Comparison of ENCODE assay signal across 23 cellular contexts in genomic region chr10:1180836-1181235, GRCh38.
DNase-seq lines count a peak whose midpoint lies in the region; ATAC-seq and TF ChIP-seq lines count a peak whose summit lies in the region.
"Had no signal": no experiment of that assay in that cellular context is flagged by ENCODE, and none has a peak within 500 bp of the region (broad histone marks: within the 10 kb centered on the region; RNA-seq: fewer than 3 reads in every experiment).

No MANE protein-coding gene starts in this region.

- H3K36me3 ChIP-seq in BE2C, result no peaks in the 10 kb centered on the region
- no peaks in the 10 kb centered on the region for H3K36me3 ChIP-seq in neuronal stem cell (replicated peaks in 1 of 2; ENCODE audit: control insufficient read depth in 2 of 2, insufficient read depth in 2 of 2, low read length in 2 of 2)
- no peaks in the 10 kb centered on the region for H3K36me3 ChIP-seq in body of pancreas (replicated peaks in 1 of 2; ENCODE audit: insufficient read depth in 1 of 2, low read depth in 2 of 2)
- no peaks in the 10 kb centered on the region for H3K36me3 ChIP-seq in PC-3 (ENCODE audit: low read depth, low read length)
- H3K36me3 ChIP-seq: HAP-1, tibial artery had no signal

- peaks cover 8% of the 10 kb centered on the region for H3K4me1 Mint-ChIP-seq in endothelial cell (ENCODE audit: unreplicated experiment)
- H3K4me1 Mint-ChIP-seq in activated T-cell treated with anti-CD3 and anti-CD28 coated beads, Interleukin-2, amount 50 U/mL, for 24 hours (ENCODE audit: low read depth), result no peaks in the 10 kb centered on the region
- H3K4me1 Mint-ChIP-seq: stimulated activated memory B cell treated with anti-CD40 and anti-IgM and Interleukin-4, amounts not matched to agents 10 μg/mL and 1 μg/mL and 100 μg/mL, for 72 hours; T-helper 17 cell had no signal

- H3K9ac ChIP-seq in neuronal stem cell (ENCODE audit: low read depth, low read length, poor library complexity) (no peak overlapping the region), PC-3 (ENCODE audit: low read length) (no peak overlapping the region)

- H3K27ac ChIP-seq in neuronal stem cell (replicated peaks; ENCODE audit: low read length) (no peak overlapping the region), body of pancreas (no peak overlapping the region), PC-3 (ENCODE audit: low read length) (no peak overlapping the region)
- H3K27ac ChIP-seq: tibial artery had no signal

- H2AK5ac ChIP-seq in neuronal stem cell (ENCODE audit: low read depth, low read length), result no peak overlapping the region

- H3K9me2 ChIP-seq in PC-3 (replicated peaks; ENCODE audit: low read length), result no peaks in the 10 kb centered on the region

- H2AFZ ChIP-seq in neuronal stem cell (ENCODE audit: low read length) (no peak overlapping the region), PC-3 (ENCODE audit: low read length) (no peak overlapping the region)

- no peaks in the 10 kb centered on the region for H3F3A ChIP-seq in PC-3 (ENCODE audit: low read length, unreplicated experiment)

- no TSS peak for BruUV-seq in PC-3 (replicated peaks; lab: Mats Ljungman, UMichigan)

- no peaks in the 10 kb centered on the region for H3K9me3 Mint-ChIP-seq in endothelial cell (ENCODE audit: unreplicated experiment)
- no peaks in the 10 kb centered on the region for H3K9me3 Mint-ChIP-seq in activated T-cell treated with anti-CD3 and anti-CD28 coated beads, Interleukin-2, amount 50 U/mL, for 24 hours
- H3K9me3 Mint-ChIP-seq: stimulated activated memory B cell treated with anti-CD40 and anti-IgM and Interleukin-4, amounts not matched to agents 10 μg/mL and 1 μg/mL and 100 μg/mL, for 72 hours had no signal

- H2BK5ac ChIP-seq in neuronal stem cell (ENCODE audit: low read length), result no peak overlapping the region

- DNase-seq in BE2C, result no peak
- peak; percentile 18 for DNase-seq in RKO (ENCODE audit: low spot score)
- peak; percentile 33 for DNase-seq in endothelial cell (ENCODE audit: low spot score)
- no peak for DNase-seq in neuronal stem cell (ENCODE audit: low spot score)
- DNase-seq in body of pancreas, result no peak
- no peak for DNase-seq in activated T-cell treated with anti-CD3 and anti-CD28 coated beads, Interleukin-2, amount 50 U/mL, for 24 hours
- DNase-seq in PC-3, result no peak
- DNase-seq: activated CD4-positive, alpha-beta T cell treated with anti-CD3 and anti-CD28 coated beads for 1 hour; activated gamma-delta T cell; amniotic stem cell; DMS53; KG1; left cardiac atrium; NCI-H1048; NCI-H2081; NCI-H510A treated with DMSO at 0.1 percent for 48 hours; retina; SHP77 treated with DMSO at 0.1 percent for 48 hours; T-helper 17 cell had no signal

- H3K4me2 ChIP-seq in neuronal stem cell (ENCODE audit: insufficient read depth, low read length, poor library complexity, severe bottlenecking), result no peak overlapping the region
- H3K4me2 ChIP-seq in PC-3 (ENCODE audit: low read length), result no peak overlapping the region

- no peak overlapping the region for H3K27ac Mint-ChIP-seq in endothelial cell (ENCODE audit: unreplicated experiment)
- no peak overlapping the region for H3K27ac Mint-ChIP-seq in activated T-cell treated with anti-CD3 and anti-CD28 coated beads, Interleukin-2, amount 50 U/mL, for 24 hours
- H3K27ac Mint-ChIP-seq: stimulated activated memory B cell treated with anti-CD40 and anti-IgM and Interleukin-4, amounts not matched to agents 10 μg/mL and 1 μg/mL and 100 μg/mL, for 72 hours; T-helper 17 cell had no signal

- H3K9me3 ChIP-seq in BE2C (no peaks in the 10 kb centered on the region), neuronal stem cell (replicated peaks in 1 of 2; ENCODE audit: control insufficient read depth in 2 of 2, insufficient read depth in 1 of 2, low read depth in 1 of 2, low read length in 2 of 2) (no peaks in the 10 kb centered on the region), body of pancreas (no peaks in the 10 kb centered on the region), PC-3 (ENCODE audit: low read length) (no peaks in the 10 kb centered on the region)
- H3K9me3 ChIP-seq: HAP-1, tibial artery had no signal

- TF ChIP-seq POLR2A in body of pancreas (IDR thresholded peaks at IDR 0.05), result no peak

- TF ChIP-seq CTCF in BE2C (IDR thresholded peaks at IDR 0.05; ENCODE audit: low read depth, low read length), result peak; percentile 15; the same call in 1 of the 2 replicates
- no peak for TF ChIP-seq CTCF in endothelial cell (IDR thresholded peaks at IDR 0.05; ENCODE audit: unreplicated experiment)
- TF ChIP-seq CTCF in body of pancreas (IDR thresholded peaks at IDR 0.05), result no peak
- no peak for TF ChIP-seq CTCF in PC-3 (conservative IDR thresholded peaks at IDR 0.05; ENCODE audit: low read depth, low read length)

- H4K8ac ChIP-seq in neuronal stem cell (ENCODE audit: low read depth, low read length), result no peak overlapping the region

- CTCF ChIA-PET in PC-3 (lab: Charles Lee), result no interaction called here

- no peaks in the 10 kb centered on the region for H3K79me1 ChIP-seq in neuronal stem cell (ENCODE audit: low read depth, low read length)

- H3K18ac ChIP-seq in neuronal stem cell (ENCODE audit: low read length), result peak overlapping the region; percentile 7

- H3K4me3 ChIP-seq in BE2C (ENCODE audit: low read depth, low read length) (no peak overlapping the region), neuronal stem cell (ENCODE audit: low read length in 2 of 2) (no peak overlapping the region), body of pancreas (no peak overlapping the region), PC-3 (ENCODE audit: low read length) (no peak overlapping the region)
- H3K4me3 ChIP-seq: HAP-1, tibial artery had no signal

- ATAC-seq in body of pancreas (no peak), PC-3 (no peak), HG02571 (IDR thresholded peaks at IDR 0.05; ENCODE audit: unreplicated experiment) (no peak)
- ATAC-seq: left cardiac atrium; stimulated activated memory B cell treated with anti-CD40 and anti-IgM and Interleukin-4, amounts not matched to agents 10 μg/mL and 1 μg/mL and 100 μg/mL, for 72 hours; T-helper 17 cell had no signal

- H3K4ac ChIP-seq in neuronal stem cell (ENCODE audit: low read length), result no peak overlapping the region

- H2BK12ac ChIP-seq in neuronal stem cell (ENCODE audit: low read length), result no peak overlapping the region

- H3K27me3 ChIP-seq in BE2C (no peaks in the 10 kb centered on the region), neuronal stem cell (ENCODE audit: control insufficient read depth in 3 of 3, insufficient read depth in 3 of 3, low read depth in 1 of 3, low read length in 3 of 3) (peaks cover 0 to 16% (median 0%) of the 10 kb centered on the region in 3 experiments), body of pancreas (no peaks in the 10 kb centered on the region), PC-3 (ENCODE audit: low read length) (peaks cover 26% of the 10 kb centered on the region; the same call in 1 of the 2 replicates)

- no peaks in the 10 kb centered on the region for H4K20me1 ChIP-seq in PC-3 (ENCODE audit: low read length)

- H3K14ac ChIP-seq in neuronal stem cell (ENCODE audit: low read length), result no peak overlapping the region

- WGBS in neuronal stem cell (ENCODE audit: extremely low coverage in 2 of 2, insufficient read length in 2 of 2, insufficient replicate concordance in 1 of 2), 2 donors, result no CpG with 5 or more reads among the region's 11 CpGs
- WGBS in body of pancreas, 2 donors, result 85 to 91% methylated on average over 11 of the region's 11 CpGs

- H4K91ac ChIP-seq in neuronal stem cell (ENCODE audit: low read depth, low read length, poor library complexity), result no peak overlapping the region

- no peaks in the 10 kb centered on the region for H3K27me3 Mint-ChIP-seq in endothelial cell (ENCODE audit: unreplicated experiment)
- H3K27me3 Mint-ChIP-seq in activated T-cell treated with anti-CD3 and anti-CD28 coated beads, Interleukin-2, amount 50 U/mL, for 24 hours, result peaks cover 3% of the 10 kb centered on the region

- H2BK15ac ChIP-seq in neuronal stem cell (ENCODE audit: low read length), result no peak overlapping the region

- peaks cover 2% of the 10 kb centered on the region for H3K36me3 Mint-ChIP-seq in endothelial cell (ENCODE audit: low read depth, unreplicated experiment)
- no peaks in the 10 kb centered on the region for H3K36me3 Mint-ChIP-seq in activated T-cell treated with anti-CD3 and anti-CD28 coated beads, Interleukin-2, amount 50 U/mL, for 24 hours (ENCODE audit: low read depth)
- H3K36me3 Mint-ChIP-seq: stimulated activated memory B cell treated with anti-CD40 and anti-IgM and Interleukin-4, amounts not matched to agents 10 μg/mL and 1 μg/mL and 100 μg/mL, for 72 hours had no signal

- POLR2A ChIA-PET in PC-3 (lab: Charles Lee; ENCODE audit: unreplicated experiment), result interaction anchor here (0.6 kb wide), 1 partner anchor 180 kb away, joined by 4 read pairs; no protein-coding TSS in a partner anchor

- H3K23ac ChIP-seq in neuronal stem cell (ENCODE audit: low read depth, low read length, poor library complexity), result no peak overlapping the region

- no peak overlapping the region for H2BK120ac ChIP-seq in neuronal stem cell (ENCODE audit: low read depth, low read length)

- H3K4me1 ChIP-seq in BE2C, result no peaks in the 10 kb centered on the region
- H3K4me1 ChIP-seq in neuronal stem cell (ENCODE audit: control insufficient read depth in 2 of 2, insufficient read depth in 1 of 2, low read depth in 1 of 2, low read length in 2 of 2), result no peaks in the 10 kb centered on the region
- H3K4me1 ChIP-seq in body of pancreas, result no peaks in the 10 kb centered on the region
- H3K4me1 ChIP-seq in PC-3 (ENCODE audit: insufficient read depth, low read length), result no peaks in the 10 kb centered on the region
- H3K4me1 ChIP-seq: HAP-1, tibial artery had no signal

- intact Hi-C loops in body of pancreas (cut with DNase I), result no loop called here
- intact Hi-C loops in PC-3 (cut with micrococcal nuclease), result no loop called here

- no peaks in the 10 kb centered on the region for H3K79me2 ChIP-seq in PC-3 (ENCODE audit: low read length)

- peak overlapping the region; percentile 8 for H3K4me3 Mint-ChIP-seq in endothelial cell (ENCODE audit: unreplicated experiment)
- no peak overlapping the region for H3K4me3 Mint-ChIP-seq in activated T-cell treated with anti-CD3 and anti-CD28 coated beads, Interleukin-2, amount 50 U/mL, for 24 hours
- H3K4me3 Mint-ChIP-seq: stimulated activated memory B cell treated with anti-CD40 and anti-IgM and Interleukin-4, amounts not matched to agents 10 μg/mL and 1 μg/mL and 100 μg/mL, for 72 hours; T-helper 17 cell had no signal

Comparison
In these comparisons a context has a peak if more than half of its experiments do, and no peak if none do; other contexts are left out.
1. DNase-seq: peak in RKO (single experiment) and endothelial cell (single experiment); none in BE2C (single experiment), neuronal stem cell (single experiment), body of pancreas (0 of 4), activated T-cell treated with anti-CD3 and anti-CD28 coated beads, Interleukin-2, amount 50 U/mL, for 24 hours (single experiment) and PC-3 (single experiment).